25 cellular contexts compared by ENCODE assay signal in genomic region chr2:35651688-35652323, GRCh38.
"Had no signal": no experiment of that assay in that cellular context is flagged by ENCODE, and none has a peak within 500 bp of the region (broad histone marks: within the 10 kb centered on the region; RNA-seq: fewer than 3 reads in every experiment).

No MANE protein-coding gene starts in this region.

- H3K9me3 ChIP-seq: adrenal gland, sigmoid colon, spleen, thoracic aorta, upper lobe of left lung had no signal

- H3K9me3 Mint-ChIP-seq: activated T-cell treated with anti-CD3 and anti-CD28 coated beads, Interleukin-2, amount 50 U/mL, for 24 hours; activated T-helper 2 cell treated with anti-CD3 and anti-CD28 coated beads, Interferon-gamma antibody, Interleukin-2, Interleukin-4, amounts not matched to agents 10 μg/mL and 5 μg/mL and 100 μg/mL, durations not matched to agents 14 hours and 24 hours and 36 hours; neural progenitor cell had no signal

- ATAC-seq: activated CD4-positive, alpha-beta T cell treated with anti-CD3 and anti-CD28 coated beads for 36 hours; foreskin keratinocyte; naive thymus-derived CD4-positive, alpha-beta T cell had no signal

- DNase-seq: activated B cell treated with CpG ODN at 0.5 μM for 24 hours; activated CD4-positive, alpha-beta T cell treated with anti-CD3 and anti-CD28 coated beads for 36 hours; activated CD4-positive, alpha-beta T cell treated with anti-CD3 and anti-CD28 coated beads, Interleukin-2, amount 50 U/mL, for 4 hours; activated CD8-positive, alpha-beta memory T cell treated with anti-CD3 and anti-CD28 coated beads for 24 hours; activated CD8-positive, alpha-beta memory T cell treated with anti-CD3 and anti-CD28 coated beads, Interleukin-2, amount 50 U/mL, for 4 hours; activated naive CD4-positive, alpha-beta T cell; activated T-cell treated with anti-CD3 and anti-CD28 coated beads, Interleukin-2, amount 50 U/mL, for 24 hours; adrenal gland; dermis blood vessel endothelial cell; effector CD8-positive, alpha-beta T cell; foreskin keratinocyte; immature natural killer cell; naive thymus-derived CD4-positive, alpha-beta T cell; posterior cingulate gyrus; sigmoid colon; spleen; stimulated activated CD4-positive, alpha-beta T cell treated with anti-CD3 and anti-CD28 coated beads, Interleukin-4, amount 100 ng/mL, for 24 hours; stimulated activated naive CD4-positive, alpha-beta T cell treated with Interleukin-2 at 50 U/mL for 16 hours; T-helper 9 cell; upper lobe of left lung had no signal

- H3K4me3 Mint-ChIP-seq: activated B cell treated with CpG ODN at 0.5 μM for 24 hours; activated CD4-positive, alpha-beta T cell treated with anti-CD3 and anti-CD28 coated beads for 36 hours; activated naive CD8-positive, alpha-beta T cell; activated T-cell treated with anti-CD3 and anti-CD28 coated beads, Interleukin-2, amount 50 U/mL, for 24 hours; immature natural killer cell; memory B cell; naive thymus-derived CD4-positive, alpha-beta T cell; neural progenitor cell had no signal

- H3K36me3 ChIP-seq: adrenal gland, neural progenitor cell, sigmoid colon, spleen, thoracic aorta, upper lobe of left lung had no signal

- H3K36me3 Mint-ChIP-seq: activated naive CD8-positive, alpha-beta T cell; immature natural killer cell; memory B cell; naive thymus-derived CD4-positive, alpha-beta T cell; neural progenitor cell had no signal

- H3K9ac ChIP-seq: neural progenitor cell had no signal

- H2AFZ ChIP-seq: neural progenitor cell had no signal

- H3K4me1 Mint-ChIP-seq: activated B cell treated with CpG ODN at 0.5 μM for 24 hours; activated CD4-positive, alpha-beta T cell treated with anti-CD3 and anti-CD28 coated beads for 36 hours; immature natural killer cell; memory B cell; naive thymus-derived CD4-positive, alpha-beta T cell had no signal

- H3K4me3 ChIP-seq: adrenal gland, neural progenitor cell, sigmoid colon, spleen, thoracic aorta, upper lobe of left lung had no signal

- H3K4me2 ChIP-seq: neural progenitor cell had no signal

- H3K27me3 ChIP-seq: adrenal gland, foreskin keratinocyte, neural progenitor cell, sigmoid colon, spleen, upper lobe of left lung had no signal

- H3K4me1 ChIP-seq: adrenal gland, foreskin keratinocyte, neural progenitor cell, sigmoid colon, spleen, upper lobe of left lung had no signal

- H3K27ac Mint-ChIP-seq: activated B cell treated with CpG ODN at 0.5 μM for 24 hours; activated CD4-positive, alpha-beta T cell treated with anti-CD3 and anti-CD28 coated beads for 36 hours; activated naive CD8-positive, alpha-beta T cell; activated T-cell treated with anti-CD3 and anti-CD28 coated beads, Interleukin-2, amount 50 U/mL, for 24 hours; activated T-helper 2 cell treated with anti-CD3 and anti-CD28 coated beads, Interferon-gamma antibody, Interleukin-2, Interleukin-4, amounts not matched to agents 10 μg/mL and 5 μg/mL and 100 μg/mL, durations not matched to agents 14 hours and 24 hours and 36 hours; immature natural killer cell; memory B cell; naive thymus-derived CD4-positive, alpha-beta T cell; neural progenitor cell had no signal

- H3K27ac ChIP-seq: adrenal gland, foreskin keratinocyte, neural progenitor cell, sigmoid colon, spleen, thoracic aorta, upper lobe of left lung had no signal

- H3K27me3 Mint-ChIP-seq: activated B cell treated with CpG ODN at 0.5 μM for 24 hours; activated CD4-positive, alpha-beta T cell treated with anti-CD3 and anti-CD28 coated beads for 36 hours; activated naive CD8-positive, alpha-beta T cell; activated T-cell treated with anti-CD3 and anti-CD28 coated beads, Interleukin-2, amount 50 U/mL, for 24 hours; memory B cell; naive thymus-derived CD4-positive, alpha-beta T cell had no signal
